In genomic region chr1:160633330-160633903, GRCh38 we compare ENCODE assay signal across 21 cellular contexts. TPM values are rescaled to one million over a fixed set of nuclear protein-coding genes. Genes with fewer than 3 reads are reported as not detected.
DNase-seq lines count a peak whose midpoint lies in the region; ATAC-seq, FAIRE-seq and TF ChIP-seq lines count a peak whose summit lies in the region.
"Had no signal": no experiment of that assay in that cellular context is flagged by ENCODE, and none has a peak within 500 bp of the region (broad histone marks: within the 10 kb centered on the region; RNA-seq: fewer than 3 reads in every experiment).

No MANE protein-coding gene starts in this region.

- CTCF ChIA-PET in activated naive CD4-positive, alpha-beta T cell treated with anti-CD3 and anti-CD28 coated beads for 36 hours (lab: Charles Lee): interaction anchor here (1.0 to 2.0 kb wide), 2 partner anchors 13 to 14 kb away, joined by 3 to 16 read pairs; no protein-coding TSS in a partner anchor

- peak overlapping the region; percentile 68 for H3K27ac Mint-ChIP-seq in activated naive CD4-positive, alpha-beta T cell treated with anti-CD3 and anti-CD28 coated beads for 36 hours
- peak overlapping the region; percentile 75 for H3K27ac Mint-ChIP-seq in activated naive CD8-positive, alpha-beta T cell treated with anti-CD3 and anti-CD28 coated beads for 36 hours
- H3K27ac Mint-ChIP-seq in stimulated activated naive B cell treated with anti-CD40 and anti-IgM and Interleukin-4, amounts not matched to agents 10 μg/mL and 1 μg/mL and 100 μg/mL, for 72 hours: peak overlapping the region; percentile 95

- peaks cover 83% of the 10 kb centered on the region for H3K36me3 Mint-ChIP-seq in activated naive CD4-positive, alpha-beta T cell treated with anti-CD3 and anti-CD28 coated beads for 36 hours (ENCODE audit: low read depth)
- H3K36me3 Mint-ChIP-seq in activated naive CD8-positive, alpha-beta T cell treated with anti-CD3 and anti-CD28 coated beads for 36 hours: peaks cover 88% of the 10 kb centered on the region
- peaks cover 80 to 88% of the 10 kb centered on the region in 2 donors for H3K36me3 Mint-ChIP-seq in stimulated activated naive B cell treated with anti-CD40 and anti-IgM and Interleukin-4, amounts not matched to agents 10 μg/mL and 1 μg/mL and 100 μg/mL, for 72 hours

- ATAC-seq in stimulated activated naive B cell treated with anti-CD40 and anti-IgM and Interleukin-4, amounts not matched to agents 10 μg/mL and 1 μg/mL and 100 μg/mL, for 72 hours (replicated peaks): no peak
- ATAC-seq: activated CD4-positive, CD25-positive, alpha-beta regulatory T cell treated with anti-CD3 and anti-CD28 coated beads, Interleukin-2, amount 50 U/mL, for 24 hours; gastroesophageal sphincter; sciatic nerve had no signal

- no peak for DNase-seq in activated naive CD4-positive, alpha-beta T cell treated with anti-CD3 and anti-CD28 coated beads for 36 hours
- DNase-seq in activated naive CD4-positive, alpha-beta T cell (lab: John Stamatoyannopoulos, UW): no peak
- DNase-seq in activated naive CD8-positive, alpha-beta T cell treated with anti-CD3 and anti-CD28 coated beads for 36 hours: no peak
- no peak for DNase-seq in stimulated activated naive B cell treated with anti-CD40 and anti-IgM and Interleukin-4, amounts not matched to agents 10 μg/mL and 1 μg/mL and 100 μg/mL, for 72 hours
- DNase-seq in H54 (ENCODE audit: insufficient read length, low spot score): no peak
- DNase-seq in germinal center (ENCODE audit: low spot score): no peak
- no peak for DNase-seq in coronary artery (ENCODE audit: low spot score)
- DNase-seq: Calu3, GM23248, left ventricle myocardium inferior, NCI-H2081 treated with DMSO at 0.1 percent for 48 hours, NCI-H524 treated with DMSO at 0.1 percent for 48 hours, SHP77 treated with DMSO at 0.1 percent for 48 hours, substantia nigra had no signal

- no peak overlapping the region for H3K27ac ChIP-seq in coronary artery
- H3K27ac ChIP-seq: gastroesophageal sphincter, GM23248, left ventricle myocardium inferior had no signal

- no peak for FAIRE-seq in H54 (lab: Jason Lieb, UNC)
- FAIRE-seq: astrocyte had no signal

- TF ChIP-seq POLR2A in GM18526 (IDR thresholded peaks at IDR 0.05; ENCODE audit: extremely low read depth, insufficient read length) (peak; percentile 11), H54 (IDR thresholded peaks at IDR 0.05; ENCODE audit: low read depth, low read length) (no peak)

- intact Hi-C loops in activated naive CD4-positive, alpha-beta T cell treated with anti-CD3 and anti-CD28 coated beads for 36 hours (cut with micrococcal nuclease): no loop called here

- TF ChIP-seq CTCF in coronary artery (IDR thresholded peaks at IDR 0.05): no peak

- no peak overlapping the region for H3K4me3 ChIP-seq in coronary artery
- H3K4me3 ChIP-seq: gastroesophageal sphincter, GM23248, left ventricle myocardium inferior had no signal

- H3K4me3 Mint-ChIP-seq in activated naive CD4-positive, alpha-beta T cell treated with anti-CD3 and anti-CD28 coated beads for 36 hours: no peak overlapping the region
- no peak overlapping the region for H3K4me3 Mint-ChIP-seq in activated naive CD8-positive, alpha-beta T cell treated with anti-CD3 and anti-CD28 coated beads for 36 hours
- no peak overlapping the region for H3K4me3 Mint-ChIP-seq in stimulated activated naive B cell treated with anti-CD40 and anti-IgM and Interleukin-4, amounts not matched to agents 10 μg/mL and 1 μg/mL and 100 μg/mL, for 72 hours

- no peaks in the 10 kb centered on the region for H3K9me3 Mint-ChIP-seq in activated naive CD4-positive, alpha-beta T cell treated with anti-CD3 and anti-CD28 coated beads for 36 hours
- H3K9me3 Mint-ChIP-seq in activated naive CD8-positive, alpha-beta T cell treated with anti-CD3 and anti-CD28 coated beads for 36 hours: peaks cover 2% of the 10 kb centered on the region
- no peaks in the 10 kb centered on the region for H3K9me3 Mint-ChIP-seq in stimulated activated naive B cell treated with anti-CD40 and anti-IgM and Interleukin-4, amounts not matched to agents 10 μg/mL and 1 μg/mL and 100 μg/mL, for 72 hours

- H3K4me1 Mint-ChIP-seq in activated naive CD4-positive, alpha-beta T cell treated with anti-CD3 and anti-CD28 coated beads for 36 hours (ENCODE audit: low read depth): peaks cover 95% of the 10 kb centered on the region
- peaks cover 87% of the 10 kb centered on the region for H3K4me1 Mint-ChIP-seq in activated naive CD8-positive, alpha-beta T cell treated with anti-CD3 and anti-CD28 coated beads for 36 hours
- H3K4me1 Mint-ChIP-seq in stimulated activated naive B cell treated with anti-CD40 and anti-IgM and Interleukin-4, amounts not matched to agents 10 μg/mL and 1 μg/mL and 100 μg/mL, for 72 hours: peaks cover 68 to 89% of the 10 kb centered on the region in 2 donors

- no peaks in the 10 kb centered on the region for H3K27me3 Mint-ChIP-seq in activated naive CD4-positive, alpha-beta T cell treated with anti-CD3 and anti-CD28 coated beads for 36 hours (ENCODE audit: low read depth)
- H3K27me3 Mint-ChIP-seq in activated naive CD8-positive, alpha-beta T cell treated with anti-CD3 and anti-CD28 coated beads for 36 hours: no peaks in the 10 kb centered on the region
- H3K27me3 Mint-ChIP-seq in stimulated activated naive B cell treated with anti-CD40 and anti-IgM and Interleukin-4, amounts not matched to agents 10 μg/mL and 1 μg/mL and 100 μg/mL, for 72 hours: no peaks in the 10 kb centered on the region

RNA-seq across cellular contexts. Expression of gene SLAMF1, which starts 13.4 kb away (rescaled TPM):
- 100 to 1,000 TPM; 101 to 112 TPM for total RNA-seq in activated naive CD4-positive, alpha-beta T cell treated with anti-CD3 and anti-CD28 coated beads for 36 hours
- total RNA-seq in activated naive CD8-positive, alpha-beta T cell treated with anti-CD3 and anti-CD28 coated beads for 36 hours: 10 to 100 TPM; 39.8 to 41.6 TPM
- total RNA-seq: astrocyte, Calu3, G401, GM23248, left ventricle myocardium inferior, osteocyte had no signal

RNA-seq across cellular contexts. Expression of gene CD84, which starts 54.1 kb away (rescaled TPM):
- total RNA-seq in activated naive CD4-positive, alpha-beta T cell treated with anti-CD3 and anti-CD28 coated beads for 36 hours: 1 to 10 TPM; 8.6 to 9.2 TPM
- 10 to 100 TPM; 13.5 to 13.7 TPM for total RNA-seq in activated naive CD8-positive, alpha-beta T cell treated with anti-CD3 and anti-CD28 coated beads for 36 hours
- total RNA-seq: astrocyte, Calu3, G401, GM23248, osteocyte had no signal
